ENCODE assay signal across 18 cellular contexts in genomic region chr18:78731423-78732032, GRCh38.
DNase-seq lines count a peak whose midpoint lies in the region; ATAC-seq, FAIRE-seq and TF ChIP-seq lines count a peak whose summit lies in the region.
"Had no signal": no experiment of that assay in that cellular context is flagged by ENCODE, and none has a peak within 500 bp of the region (broad histone marks: within the 10 kb centered on the region; RNA-seq: fewer than 3 reads in every experiment).

No MANE protein-coding gene starts in this region.

- CTCF ChIA-PET in H1 (lab: Charles Lee; ENCODE audit: partially characterized antibody) = no interaction called here

- H3K27ac ChIP-seq in WERI-Rb-1 = no peak overlapping the region
- no peak overlapping the region for H3K27ac ChIP-seq in H1 (ENCODE audit: low read depth, low read length)
- no peak overlapping the region for H3K27ac ChIP-seq in neuronal stem cell (replicated peaks; ENCODE audit: low read length)
- no peak overlapping the region for H3K27ac ChIP-seq in stomach
- H3K27ac ChIP-seq: A549, C4-2B, GM23248 had no signal

- H3K23me2 ChIP-seq in H1 (ENCODE audit: low read depth, low read length) = no peaks in the 10 kb centered on the region

- H3K56ac ChIP-seq in H1 (replicated peaks; ENCODE audit: insufficient read length, low read depth, low read length) = no peak overlapping the region

- H3K9ac ChIP-seq in H1 (replicated peaks in 1 of 4; ENCODE audit: extremely low read depth in 1 of 4, low read depth in 3 of 4, low read length in 3 of 4) (no peak overlapping the region), neuronal stem cell (ENCODE audit: low read depth, low read length, poor library complexity) (no peak overlapping the region)
- H3K9ac ChIP-seq: GM23248 had no signal

- H2BK12ac ChIP-seq in H1 (ENCODE audit: low read depth, low read length) = no peak overlapping the region
- no peak overlapping the region for H2BK12ac ChIP-seq in neuronal stem cell (ENCODE audit: low read length)

- H3K36me3 ChIP-seq in WERI-Rb-1 (no peaks in the 10 kb centered on the region), H1 (ENCODE audit: control insufficient read depth in 2 of 4, insufficient read depth in 4 of 4, low read length in 3 of 4) (no peaks in the 10 kb centered on the region), neuronal stem cell (replicated peaks in 1 of 2; ENCODE audit: control insufficient read depth in 2 of 2, insufficient read depth in 2 of 2, low read length in 2 of 2) (no peaks in the 10 kb centered on the region), stomach (no peaks in the 10 kb centered on the region)
- H3K36me3 ChIP-seq: BE2C had no signal

- TF ChIP-seq EP300 in H1 (IDR thresholded peaks at IDR 0.05; ENCODE audit: borderline replicate concordance in 1 of 2, low read depth in 2 of 2, low read length in 2 of 2) = no peak
- no peak for TF ChIP-seq EP300 in stomach (IDR thresholded peaks at IDR 0.05)

- H2AFZ ChIP-seq in H1 (ENCODE audit: low read length) (no peak overlapping the region), neuronal stem cell (ENCODE audit: low read length) (no peak overlapping the region)
- H2AFZ ChIP-seq: GM23248 had no signal

- H4K8ac ChIP-seq in H1 (ENCODE audit: extremely low read depth, insufficient read depth, low read length) = no peak overlapping the region
- no peak overlapping the region for H4K8ac ChIP-seq in neuronal stem cell (ENCODE audit: low read depth, low read length)

- POLR2A ChIA-PET in H1 (lab: Charles Lee; ENCODE audit: partially characterized antibody) = no interaction called here

- H3K79me1 ChIP-seq in H1 (ENCODE audit: low read depth, low read length) = no peaks in the 10 kb centered on the region
- no peaks in the 10 kb centered on the region for H3K79me1 ChIP-seq in neuronal stem cell (ENCODE audit: low read depth, low read length)

- TF ChIP-seq POLR2A in H1 (IDR thresholded peaks at IDR 0.05; ENCODE audit: control extremely low read depth in 1 of 2, low read depth in 2 of 2, low read length in 2 of 2) = no peak
- TF ChIP-seq POLR2A in stomach (IDR thresholded peaks at IDR 0.05) = no peak

- TF ChIP-seq RAD21 in H1 (IDR thresholded peaks at IDR 0.05 in 1 of 2, conservative IDR thresholded peaks at IDR 0.05 in 1 of 2; ENCODE audit: low read depth in 2 of 2, low read length in 2 of 2) = no peak

- H2BK15ac ChIP-seq in H1 (ENCODE audit: low read length) (no peak overlapping the region; the same call in 1 of the 2 replicates), neuronal stem cell (ENCODE audit: low read length) (no peak overlapping the region)

- FAIRE-seq in H1 (lab: Jason Lieb, UNC) (no peak), RCC 7860 (lab: Jason Lieb, UNC) (no peak)
- FAIRE-seq: A549, GM12878, GM18507 had no signal

- ATAC-seq in HG03521 (IDR thresholded peaks at IDR 0.05; ENCODE audit: unreplicated experiment) = no peak
- ATAC-seq: A549, GM12878 had no signal

- H3K18ac ChIP-seq in H1 (ENCODE audit: extremely low read depth, low read length) = no peak overlapping the region
- peak overlapping the region; percentile 54 for H3K18ac ChIP-seq in neuronal stem cell (ENCODE audit: low read length)

- H2BK120ac ChIP-seq in H1 (replicated peaks; ENCODE audit: low read depth, low read length) = no peak overlapping the region
- no peak overlapping the region for H2BK120ac ChIP-seq in neuronal stem cell (ENCODE audit: low read depth, low read length)

- H3K9me3 ChIP-seq in WERI-Rb-1 (ENCODE audit: severe bottlenecking) (no peaks in the 10 kb centered on the region), H1 (ENCODE audit: insufficient read depth in 2 of 2, low read depth in 1 of 2, low read length in 1 of 2) (no peaks in the 10 kb centered on the region), neuronal stem cell (replicated peaks in 1 of 2; ENCODE audit: control insufficient read depth in 2 of 2, insufficient read depth in 1 of 2, low read depth in 1 of 2, low read length in 2 of 2) (no peaks in the 10 kb centered on the region), stomach (no peaks in the 10 kb centered on the region)
- H3K9me3 ChIP-seq: A549, BE2C had no signal

- H3K4me2 ChIP-seq in H1 (ENCODE audit: insufficient read depth in 1 of 2, low read depth in 2 of 2, low read length in 2 of 2) (no peak overlapping the region), neuronal stem cell (ENCODE audit: insufficient read depth, low read length, poor library complexity, severe bottlenecking) (no peak overlapping the region)
- H3K4me2 ChIP-seq: A549 had no signal

- H2BK5ac ChIP-seq in H1 (ENCODE audit: low read depth, low read length) (no peak overlapping the region), neuronal stem cell (ENCODE audit: low read length) (no peak overlapping the region)

- H4K20me1 ChIP-seq in H1 (replicated peaks in 1 of 2; ENCODE audit: control insufficient read depth in 1 of 2, insufficient read depth in 2 of 2, low read length in 2 of 2) = no peaks in the 10 kb centered on the region

- intact Hi-C loops in stomach (cut with DNase I; ENCODE audit: low total_unique reads) = no loop called here

- no peak overlapping the region for H3K4ac ChIP-seq in H1 (replicated peaks; ENCODE audit: insufficient read length, low read depth, low read length)
- H3K4ac ChIP-seq in neuronal stem cell (ENCODE audit: low read length) = no peak overlapping the region

- peak overlapping the region; percentile 46 for H4K91ac ChIP-seq in H1 (replicated peaks; ENCODE audit: insufficient read length, low read length)
- no peak overlapping the region for H4K91ac ChIP-seq in neuronal stem cell (ENCODE audit: low read depth, low read length, poor library complexity)

- no peak overlapping the region for H3K4me3 ChIP-seq in WERI-Rb-1 (ENCODE audit: low read depth, low read length)
- no peak overlapping the region for H3K4me3 ChIP-seq in H1 (ENCODE audit: extremely low read depth in 1 of 4, insufficient read depth in 2 of 4, low read depth in 3 of 4, low read length in 4 of 4)
- no peak overlapping the region for H3K4me3 ChIP-seq in neuronal stem cell (ENCODE audit: low read length in 2 of 2)
- H3K4me3 ChIP-seq in stomach = no peak overlapping the region
- H3K4me3 ChIP-seq: A549, GM12878, GM23248 had no signal

- H2BK20ac ChIP-seq in H1 (ENCODE audit: low read length) = no peak overlapping the region

- DNase-seq in WERI-Rb-1 (peak; percentile 5), H1 (ENCODE audit: low read depth in 1 of 2, low spot score in 2 of 2) (no peak), neuronal stem cell (ENCODE audit: low spot score) (no peak), stomach (peak; percentile 10), NCI-H446 treated with DMSO at 0.1 percent for 48 hours (lab: John Stamatoyannopoulos, UW) (no peak), RCC 7860 (ENCODE audit: low spot score) (no peak), germinal center (ENCODE audit: low spot score) (no peak)
- DNase-seq: BE2C; CD4-positive, alpha-beta memory T cell; DMS79; GM23248; HCEC 1CT; HFFc6 had no signal

- H3K23ac ChIP-seq in H1 (ENCODE audit: insufficient read length) = no peak overlapping the region
- H3K23ac ChIP-seq in neuronal stem cell (ENCODE audit: low read depth, low read length, poor library complexity) = no peak overlapping the region

- no peaks in the 10 kb centered on the region for H3K79me2 ChIP-seq in H1 (ENCODE audit: control insufficient read depth in 1 of 2, insufficient read depth in 2 of 2, low read length in 2 of 2)

- 92% methylated on average over 16 of the region's 17 CpGs; no CpG with 5 or more reads in 1 of the 2 experiments for WGBS in H1 (ENCODE audit: extremely low coverage in 1 of 2, insufficient coverage in 1 of 2, insufficient read length in 1 of 2, insufficient replicate concordance in 2 of 2, low coverage in 1 of 2, low lambda C conversion rate in 2 of 2, missing lambda C conversion rate in 1 of 2), 2 experiments
- WGBS in neuronal stem cell (ENCODE audit: extremely low coverage in 2 of 2, insufficient read length in 2 of 2, insufficient replicate concordance in 1 of 2), 2 donors = no CpG with 5 or more reads among the region's 17 CpGs
- 66 to 84% (median 79%) methylated on average over 8 to 17 of the region's 17 CpGs for WGBS in stomach, 5 donors

- no peak overlapping the region for H2AK5ac ChIP-seq in H1 (ENCODE audit: low read depth, low read length)
- H2AK5ac ChIP-seq in neuronal stem cell (ENCODE audit: low read depth, low read length) = peak overlapping the region; percentile 47

- H3K14ac ChIP-seq in H1 (ENCODE audit: insufficient read length) (no peak overlapping the region), neuronal stem cell (ENCODE audit: low read length) (no peak overlapping the region)

- TF ChIP-seq CTCF in WERI-Rb-1 (IDR thresholded peaks at IDR 0.05; ENCODE audit: low read depth, low read length) (no peak), H1 (IDR thresholded peaks at IDR 0.05; ENCODE audit: control extremely low read depth in 1 of 3, insufficient read depth in 1 of 3, low read depth in 1 of 3, low read length in 3 of 3) (no peak), stomach (IDR thresholded peaks at IDR 0.05) (no peak)

- no peak overlapping the region for H4K5ac ChIP-seq in H1 (ENCODE audit: insufficient read length, low read depth, low read length)

- H3K27me3 ChIP-seq in WERI-Rb-1 (ENCODE audit: insufficient read depth, low read depth, severe bottlenecking) (no peaks in the 10 kb centered on the region), H1 (replicated peaks in 1 of 4; ENCODE audit: control insufficient read depth in 3 of 4, extremely low read depth in 1 of 4, insufficient read depth in 3 of 4, low read length in 3 of 4) (no peaks in the 10 kb centered on the region), neuronal stem cell (ENCODE audit: control insufficient read depth in 3 of 3, insufficient read depth in 3 of 3, low read depth in 1 of 3, low read length in 3 of 3) (no peaks in the 10 kb centered on the region), stomach (peaks cover 0 to 42% (median 2%) of the 10 kb centered on the region in 3 donors)

- H3K4me1 ChIP-seq in H1 (replicated peaks in 1 of 4; ENCODE audit: control insufficient read depth in 3 of 4, insufficient read depth in 4 of 4, low read length in 3 of 4) (no peaks in the 10 kb centered on the region; a peak in 2 of 7 replicates), neuronal stem cell (ENCODE audit: control insufficient read depth in 2 of 2, insufficient read depth in 1 of 2, low read depth in 1 of 2, low read length in 2 of 2) (peaks cover 0 to 2% of the 10 kb centered on the region in 2 donors), stomach (no peaks in the 10 kb centered on the region)
- H3K4me1 ChIP-seq: A549, BE2C had no signal

TF ChIP-seq in H1, 55 proteins besides CTCF, POLR2A, EP300 and RAD21:
- TF ChIP-seq SP1 (IDR thresholded peaks at IDR 0.05; ENCODE audit: low read depth, low read length) = no peak
TF ChIP-seq in H1: peak in this region for 0.

Comparison
In these comparisons a context has a peak if more than half of its experiments do, and no peak if none do; other contexts are left out.
1. DNase-seq: peak in WERI-Rb-1 (single experiment) and stomach (single experiment); none in H1 (0 of 2), neuronal stem cell (single experiment), NCI-H446 treated with DMSO at 0.1 percent for 48 hours (single experiment), RCC 7860 (single experiment) and germinal center (single experiment).